ENCODE assay signal across 30 cellular contexts in the genomic region with DNA sequence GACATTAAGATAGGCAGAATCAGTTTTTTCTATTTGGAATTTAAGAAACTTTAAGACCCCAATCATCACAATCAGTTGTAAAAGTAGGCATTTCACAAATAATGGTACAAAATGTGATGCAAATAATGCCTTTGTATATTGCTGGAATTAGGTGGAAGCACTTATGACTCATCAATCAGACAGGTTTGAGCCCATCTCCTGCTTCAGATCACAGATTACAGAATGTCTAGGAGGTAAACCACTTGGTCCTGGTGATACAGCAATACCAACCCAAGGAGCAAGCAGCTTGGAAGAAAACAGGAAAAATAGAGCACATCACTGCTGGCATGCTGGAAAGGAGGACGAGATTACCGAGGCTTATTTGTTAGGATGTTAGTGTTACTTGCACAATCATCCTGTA. TPM values are rescaled to one million over a fixed set of nuclear protein-coding genes. Genes with fewer than 3 reads are reported as not detected.
"Had no signal": no experiment of that assay in that cellular context is flagged by ENCODE, and none has a peak within 500 bp of the region (broad histone marks: within the 10 kb centered on the region; RNA-seq: fewer than 3 reads in every experiment).

No MANE protein-coding gene starts in this region.

- FAIRE-seq: astrocyte, colon had no signal

- ATAC-seq: activated CD8-positive, alpha-beta T cell treated with anti-CD3 and anti-CD28 coated beads, Interleukin-2, amount 10 ng/mL, durations not matched to agents 7 days and 5 days; Panc1; T-helper 17 cell; WTC11 had no signal

- DNase-seq: activated CD4-positive, alpha-beta T cell treated with anti-CD3 and anti-CD28 coated beads for 48 hours; activated CD4-positive, alpha-beta T cell treated with anti-CD3 and anti-CD28 coated beads, Interleukin-2, amount 50 U/mL, for 4 hours; activated CD4-positive, CD25-positive, alpha-beta regulatory T cell treated with anti-CD3 and anti-CD28 coated beads, Interleukin-2, amount 50 U/mL, for 72 hours; activated CD8-positive, alpha-beta memory T cell treated with anti-CD3 and anti-CD28 coated beads, Interleukin-2, amount 50 U/mL, for 48 hours; activated CD8-positive, alpha-beta T cell treated with anti-CD3 and anti-CD28 coated beads, Interleukin-2, amount 10 ng/mL, durations not matched to agents 7 days and 5 days; activated effector memory CD4-positive, alpha-beta T cell treated with Interleukin-2 at 50 U/mL for 16 hours; activated naive CD4-positive, alpha-beta T cell; activated T-cell treated with anti-CD3 and anti-CD28 coated beads, Interleukin-2, amount 50 U/mL, for 24 hours; amniotic stem cell; cerebellar nuclear complex; Karpas-422; NCI-H1048; NCI-H1417; NCI-H1930; NCI-H2107; NCI-H2171 treated with DMSO at 0.1 percent for 48 hours; NCI-H226; NCI-H526; NCI-H82; RPMI8226; SHP77; T-helper 17 cell; T-helper 9 cell had no signal

RNA-seq across cellular contexts. Expression of gene C12orf56, which starts 57.6 kb away (rescaled TPM):
- total RNA-seq: activated CD8-positive, alpha-beta T cell treated with anti-CD3 and anti-CD28 coated beads, Interleukin-2, amount 10 ng/mL, durations not matched to agents 7 days and 5 days; activated T-helper 1 cell treated with anti-CD3 and anti-CD28 coated beads, Interleukin-12 subunit alpha, Interleukin-12 subunit beta, Interleukin-2, Interleukin-4 antibody, amounts not matched to agents 30 ng/mL and 10 ng/mL and 1 ng/mL, durations not matched to agents 14 hours and 24 hours and 36 hours; astrocyte; cardiac septum; OCI-LY7 had no signal
